ENCODE assay signal across 23 cellular contexts in the genomic region with DNA sequence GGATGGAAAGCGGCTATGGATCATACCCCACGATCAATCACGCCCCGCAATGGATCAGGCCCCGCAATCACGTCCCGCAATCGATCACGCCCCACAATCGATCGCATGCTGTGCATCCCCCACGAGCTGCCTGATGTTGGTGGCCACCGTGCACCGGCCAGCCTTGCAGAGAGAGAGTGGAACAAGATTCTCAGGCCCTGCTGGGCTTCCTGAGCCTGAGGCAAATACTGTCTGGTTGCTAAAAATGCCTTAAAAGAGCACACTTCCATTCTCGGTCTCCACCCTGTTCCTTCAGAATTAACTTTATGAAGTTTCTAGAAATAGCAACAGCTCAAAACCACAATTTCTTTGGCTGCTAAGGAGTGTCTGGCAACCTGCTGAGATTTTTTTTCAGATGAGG.
DNase-seq lines count a peak whose midpoint lies in the region; ATAC-seq, FAIRE-seq and TF ChIP-seq lines count a peak whose summit lies in the region.
"Had no signal": no experiment of that assay in that cellular context is flagged by ENCODE, and none has a peak within 500 bp of the region (broad histone marks: within the 10 kb centered on the region; RNA-seq: fewer than 3 reads in every experiment).

No MANE protein-coding gene starts in this region.

- H3K27me3 ChIP-seq in astrocyte (ENCODE audit: insufficient read depth, low read length) (no peaks in the 10 kb centered on the region), testis (no peaks in the 10 kb centered on the region)
- H3K27me3 ChIP-seq: neural progenitor cell had no signal

- peak overlapping the region; percentile 34 for H3K27ac Mint-ChIP-seq in astrocyte (ENCODE audit: unreplicated experiment)
- no peak overlapping the region for H3K27ac Mint-ChIP-seq in natural killer cell treated with Interleukin-12 subunit alpha and Interleukin-12 subunit beta and Interleukin-15 and Interleukin-18, amount 100 ng/mL, for 72 hours
- H3K27ac Mint-ChIP-seq: activated CD8-positive, alpha-beta T cell treated with anti-CD3 and anti-CD28 coated beads, Interleukin-2, amount 10 ng/mL, durations not matched to agents 7 days and 5 days; activated naive CD8-positive, alpha-beta T cell treated with anti-CD3 and anti-CD28 coated beads, Interleukin-2, amount 50 U/mL, for 24 hours; activated T-helper 1 cell treated with anti-CD3 and anti-CD28 coated beads, Interleukin-12 subunit alpha, Interleukin-12 subunit beta, Interleukin-2, Interleukin-4 antibody, amounts not matched to agents 30 ng/mL and 10 ng/mL and 1 ng/mL, durations not matched to agents 14 hours and 24 hours and 36 hours; neural progenitor cell had no signal

- H3K36me3 ChIP-seq in astrocyte (ENCODE audit: insufficient read depth, low read length) (peaks cover 22% of the 10 kb centered on the region), testis (ENCODE audit: low read depth, missing control alignments) (no peaks in the 10 kb centered on the region)
- H3K36me3 ChIP-seq: neural progenitor cell had no signal

- peaks cover 14% of the 10 kb centered on the region for H3K9me3 Mint-ChIP-seq in astrocyte (ENCODE audit: unreplicated experiment)
- H3K9me3 Mint-ChIP-seq in natural killer cell treated with Interleukin-12 subunit alpha and Interleukin-12 subunit beta and Interleukin-15 and Interleukin-18, amount 100 ng/mL, for 72 hours: peaks cover 7% of the 10 kb centered on the region
- H3K9me3 Mint-ChIP-seq: CD8-positive, alpha-beta memory T cell; central memory CD8-positive, alpha-beta T cell had no signal

- intact Hi-C loops in testis (cut with DNase I; ENCODE audit: low total_unique reads): no loop called here

- H4K20me1 ChIP-seq in astrocyte (ENCODE audit: insufficient read depth, low read length): peaks cover 9% of the 10 kb centered on the region

- H2AFZ ChIP-seq in astrocyte (ENCODE audit: low read depth, low read length): no peak overlapping the region
- H2AFZ ChIP-seq: neural progenitor cell had no signal

- peaks cover 7% of the 10 kb centered on the region for H3K4me1 Mint-ChIP-seq in astrocyte (ENCODE audit: low read depth, unreplicated experiment)
- H3K4me1 Mint-ChIP-seq in natural killer cell treated with Interleukin-12 subunit alpha and Interleukin-12 subunit beta and Interleukin-15 and Interleukin-18, amount 100 ng/mL, for 72 hours (ENCODE audit: low read depth in 2 of 2): peaks cover 7 to 8% of the 10 kb centered on the region in 2 donors
- H3K4me1 Mint-ChIP-seq: CD8-positive, alpha-beta memory T cell; central memory CD8-positive, alpha-beta T cell had no signal

- FAIRE-seq in astrocyte (lab: Jason Lieb, UNC): no peak
- FAIRE-seq: frontal cortex, GM12878 had no signal

- H3K4me3 ChIP-seq in astrocyte (ENCODE audit: insufficient read depth, low read depth, low read length): no peak overlapping the region
- H3K4me3 ChIP-seq in testis: no peak overlapping the region
- H3K4me3 ChIP-seq: A549, GM12878, neural progenitor cell had no signal

- H3K9ac ChIP-seq in astrocyte (ENCODE audit: low read length): no peak overlapping the region
- H3K9ac ChIP-seq: neural progenitor cell had no signal

- TF ChIP-seq CTCF in astrocyte (IDR thresholded peaks at IDR 0.05; ENCODE audit: insufficient read depth, low read depth, low read length) (no peak), testis (IDR thresholded peaks at IDR 0.05) (no peak)

- no peak for TF ChIP-seq POLR2A in testis (IDR thresholded peaks at IDR 0.05)

- peaks cover 19% of the 10 kb centered on the region for H3K36me3 Mint-ChIP-seq in astrocyte (ENCODE audit: low read depth, unreplicated experiment)
- peaks cover 5% of the 10 kb centered on the region for H3K36me3 Mint-ChIP-seq in natural killer cell treated with Interleukin-12 subunit alpha and Interleukin-12 subunit beta and Interleukin-15 and Interleukin-18, amount 100 ng/mL, for 72 hours

- no peak overlapping the region for H3K4me3 Mint-ChIP-seq in astrocyte (ENCODE audit: unreplicated experiment)
- no peak overlapping the region for H3K4me3 Mint-ChIP-seq in natural killer cell treated with Interleukin-12 subunit alpha and Interleukin-12 subunit beta and Interleukin-15 and Interleukin-18, amount 100 ng/mL, for 72 hours
- H3K4me3 Mint-ChIP-seq: activated CD8-positive, alpha-beta T cell treated with anti-CD3 and anti-CD28 coated beads, Interleukin-2, amount 10 ng/mL, durations not matched to agents 7 days and 5 days; activated naive CD8-positive, alpha-beta T cell treated with anti-CD3 and anti-CD28 coated beads, Interleukin-2, amount 50 U/mL, for 24 hours; activated T-helper 1 cell treated with anti-CD3 and anti-CD28 coated beads, Interleukin-12 subunit alpha, Interleukin-12 subunit beta, Interleukin-2, Interleukin-4 antibody, amounts not matched to agents 30 ng/mL and 10 ng/mL and 1 ng/mL, durations not matched to agents 14 hours and 24 hours and 36 hours; CD8-positive, alpha-beta memory T cell; central memory CD8-positive, alpha-beta T cell; neural progenitor cell had no signal

- no peaks in the 10 kb centered on the region for H3K79me2 ChIP-seq in astrocyte (ENCODE audit: insufficient read depth, low read length)

- WGBS in testis, 2 donors: 85 to 86% methylated on average over 15 of the region's 15 CpGs

- H3K9me3 ChIP-seq in astrocyte (ENCODE audit: insufficient read depth, low read depth, low read length): no peaks in the 10 kb centered on the region
- no peaks in the 10 kb centered on the region for H3K9me3 ChIP-seq in testis
- H3K9me3 ChIP-seq: A549 had no signal

- H3K27ac ChIP-seq in astrocyte (ENCODE audit: low read depth, low read length) (peak overlapping the region; percentile 10), testis (peak overlapping the region in 1 of 2 donors; percentile 68)
- H3K27ac ChIP-seq: A549, neural progenitor cell, WERI-Rb-1 had no signal

- H3K4me1 ChIP-seq in astrocyte (ENCODE audit: insufficient read depth, low read length) (peaks cover 7% of the 10 kb centered on the region), testis (peaks cover 4% of the 10 kb centered on the region)
- H3K4me1 ChIP-seq: A549, neural progenitor cell had no signal

- ATAC-seq in stimulated activated naive CD8-positive, alpha-beta T cell treated with anti-CD3 and anti-CD28 coated beads, Interleukin-15, Interleukin-2, amounts not matched to agents 100 U/mL and 50 U/mL, for 24 hours: no peak
- no peak for ATAC-seq in natural killer cell treated with Interleukin-12 subunit alpha and Interleukin-12 subunit beta and Interleukin-15 and Interleukin-18, amount 100 ng/mL, for 72 hours
- ATAC-seq: activated CD8-positive, alpha-beta T cell treated with anti-CD3 and anti-CD28 coated beads, Interleukin-2, amount 10 ng/mL, durations not matched to agents 7 days and 5 days; activated naive CD8-positive, alpha-beta T cell treated with anti-CD3 and anti-CD28 coated beads, Interleukin-2, amount 50 U/mL, for 24 hours; GM12878 had no signal

- H3K27me3 Mint-ChIP-seq in astrocyte (ENCODE audit: low read depth, unreplicated experiment): no peaks in the 10 kb centered on the region
- no peaks in the 10 kb centered on the region for H3K27me3 Mint-ChIP-seq in natural killer cell treated with Interleukin-12 subunit alpha and Interleukin-12 subunit beta and Interleukin-15 and Interleukin-18, amount 100 ng/mL, for 72 hours
- H3K27me3 Mint-ChIP-seq: activated naive CD8-positive, alpha-beta T cell treated with anti-CD3 and anti-CD28 coated beads, Interleukin-2, amount 50 U/mL, for 24 hours; CD8-positive, alpha-beta memory T cell; central memory CD8-positive, alpha-beta T cell had no signal

- peak overlapping the region; percentile 16 for H3K4me2 ChIP-seq in astrocyte (ENCODE audit: low read length)
- H3K4me2 ChIP-seq: A549, neural progenitor cell had no signal

- DNase-seq in AG08395 (ENCODE audit: low spot score) (peak; percentile 8), astrocyte (ENCODE audit: low read depth) (no peak), hepatic stellate cell (ENCODE audit: low spot score) (peak; percentile 17), retina (peak; percentile 22), testis (no peak), SHP77 treated with DMSO at 0.1 percent for 48 hours (lab: John Stamatoyannopoulos, UW) (no peak)
- DNase-seq in stimulated activated naive CD8-positive, alpha-beta T cell treated with anti-CD3 and anti-CD28 coated beads, Interleukin-15, Interleukin-2, amounts not matched to agents 100 U/mL and 50 U/mL, for 24 hours: no peak
- no peak for DNase-seq in natural killer cell treated with Interleukin-12 subunit alpha and Interleukin-12 subunit beta and Interleukin-15 and Interleukin-18, amount 100 ng/mL, for 72 hours (ENCODE audit: low spot score)
- DNase-seq: activated CD8-positive, alpha-beta T cell treated with anti-CD3 and anti-CD28 coated beads, Interleukin-2, amount 10 ng/mL, durations not matched to agents 7 days and 5 days; activated naive CD8-positive, alpha-beta T cell treated with anti-CD3 and anti-CD28 coated beads, Interleukin-2, amount 50 U/mL, for 24 hours; CD8-positive, alpha-beta memory T cell; GOT3; Kasumi-1; NCI-H1417 treated with DMSO at 0.1 percent for 48 hours; stimulated activated CD4-positive, alpha-beta T cell treated with anti-CD3 and anti-CD28 coated beads, Interleukin-4, amount 100 ng/mL, for 24 hours; stimulated activated CD8-positive, alpha-beta memory T cell treated with anti-CD3 and anti-CD28 coated beads, Interleukin-4, amount 100 ng/mL, for 48 hours; WERI-Rb-1 had no signal

Comparison
In these comparisons a context has a peak if more than half of its experiments do, and no peak if none do; other contexts are left out.
1. DNase-seq: peak in AG08395 (single experiment), hepatic stellate cell (single experiment) and retina (single experiment); none in astrocyte (single experiment), stimulated activated naive CD8-positive, alpha-beta T cell treated with anti-CD3 and anti-CD28 coated beads, Interleukin-15, Interleukin-2, amounts not matched to agents 100 U/mL and 50 U/mL, for 24 hours (single experiment), natural killer cell treated with Interleukin-12 subunit alpha and Interleukin-12 subunit beta and Interleukin-15 and Interleukin-18, amount 100 ng/mL, for 72 hours (single experiment), testis (single experiment) and SHP77 treated with DMSO at 0.1 percent for 48 hours (single experiment).